In the genomic region with DNA sequence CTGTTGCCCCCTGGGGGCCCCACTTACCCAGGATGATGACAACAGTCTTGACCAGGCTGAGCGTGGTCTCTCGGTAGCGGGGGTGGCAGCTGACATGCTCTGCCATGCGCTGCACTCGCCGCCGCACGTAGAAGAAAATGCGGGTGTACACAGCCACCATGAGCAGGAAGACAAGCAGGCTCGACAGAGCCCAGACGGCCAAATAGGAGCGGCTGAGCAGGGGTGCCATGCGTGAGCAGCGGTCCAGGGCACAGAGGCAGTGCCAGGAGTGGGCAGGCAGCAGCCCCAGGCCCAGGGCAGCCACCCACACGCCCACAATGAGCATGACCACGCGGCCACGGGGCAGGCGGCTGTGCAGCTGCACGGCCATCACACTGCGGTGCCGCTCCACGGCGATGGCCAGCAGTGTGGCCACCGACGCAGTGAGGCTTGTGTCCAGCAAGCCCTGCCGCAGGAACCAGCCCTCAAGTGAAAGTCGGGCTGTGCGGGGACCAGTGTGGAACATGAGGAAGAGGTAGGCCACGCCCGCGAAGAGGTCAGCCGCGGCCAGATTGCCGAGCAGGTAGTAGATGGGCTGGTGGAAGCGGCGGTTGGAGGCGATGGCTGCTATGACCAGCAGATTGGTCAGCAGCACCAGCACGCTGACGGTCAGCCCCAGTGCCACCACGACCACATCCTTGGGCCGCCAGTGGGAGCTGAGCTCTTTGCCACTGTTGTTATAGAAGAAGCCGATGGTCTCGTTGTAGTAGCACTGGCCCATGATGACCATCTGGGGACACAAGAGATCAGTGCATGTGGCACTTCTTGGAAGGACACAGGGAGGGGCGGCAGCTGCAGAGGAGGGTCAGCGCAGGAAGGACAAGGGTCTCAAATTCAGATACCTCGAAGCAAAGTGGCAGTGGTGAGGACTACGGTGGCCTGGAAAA, we compare ENCODE assay signal across 9 cellular contexts. TPM values are rescaled to one million over a fixed set of nuclear protein-coding genes. Genes with fewer than 3 reads are reported as not detected.
DNase-seq lines count a peak whose midpoint lies in the region; ATAC-seq and TF ChIP-seq lines count a peak whose summit lies in the region.
"Had no signal": no experiment of that assay in that cellular context is flagged by ENCODE, and none has a peak within 500 bp of the region (broad histone marks: within the 10 kb centered on the region; RNA-seq: fewer than 3 reads in every experiment).

No MANE protein-coding gene starts in this region.

- no peak for ATAC-seq in activated naive CD8-positive, alpha-beta T cell treated with anti-CD3 and anti-CD28 coated beads, Interleukin-2, amount 10 ng/mL, durations not matched to agents 7 days and 5 days (ENCODE audit: low read depth)
- ATAC-seq in lower lobe of right lung (no peak), Right ventricle myocardium superior (ENCODE audit: poor library complexity) (no peak)

- H3K36me3 Mint-ChIP-seq in activated naive CD8-positive, alpha-beta T cell treated with anti-CD3 and anti-CD28 coated beads, Interleukin-2, amount 10 ng/mL, durations not matched to agents 7 days and 5 days, result peaks cover 21% of the 10 kb centered on the region

- POLR2A ChIA-PET in activated naive CD8-positive, alpha-beta T cell treated with anti-CD3 and anti-CD28 coated beads, Interleukin-2, amount 10 ng/mL, durations not matched to agents 7 days and 5 days (lab: Charles Lee), result interaction anchor here (0.6 to 3.6 kb wide), 20 partner anchors 8 to 122 kb away, joined by 3 to 25 read pairs (median 4); a partner anchor contains a TSS

- H3K27ac ChIP-seq in left ventricle myocardium inferior (replicated peaks) (no peak overlapping the region), right atrium auricular region (no peak overlapping the region), lower lobe of right lung (no peak overlapping the region)
- H3K27ac ChIP-seq: uterus had no signal

- TF ChIP-seq CTCF in left ventricle myocardium inferior (IDR thresholded peaks at IDR 0.05; ENCODE audit: borderline replicate concordance) (no peak), right atrium auricular region (IDR thresholded peaks at IDR 0.05) (no peak), lower lobe of right lung (IDR thresholded peaks at IDR 0.05) (no peak)

- H3K36me3 ChIP-seq in left ventricle myocardium inferior, result no peaks in the 10 kb centered on the region
- H3K36me3 ChIP-seq in right atrium auricular region, result no peaks in the 10 kb centered on the region
- H3K36me3 ChIP-seq in lower lobe of right lung, result peaks cover 6% of the 10 kb centered on the region
- H3K36me3 ChIP-seq: uterus had no signal

- H3K27ac Mint-ChIP-seq in activated naive CD8-positive, alpha-beta T cell treated with anti-CD3 and anti-CD28 coated beads, Interleukin-2, amount 10 ng/mL, durations not matched to agents 7 days and 5 days, result peak overlapping the region; percentile 96

- no peaks in the 10 kb centered on the region for H3K9me3 Mint-ChIP-seq in activated naive CD8-positive, alpha-beta T cell treated with anti-CD3 and anti-CD28 coated beads, Interleukin-2, amount 10 ng/mL, durations not matched to agents 7 days and 5 days

- peaks cover 34% of the 10 kb centered on the region for H3K27me3 ChIP-seq in left ventricle myocardium inferior (ENCODE audit: low read depth)
- H3K27me3 ChIP-seq in right atrium auricular region, result no peaks in the 10 kb centered on the region
- H3K27me3 ChIP-seq in lower lobe of right lung (ENCODE audit: low read depth), result no peaks in the 10 kb centered on the region

- H3K4me1 Mint-ChIP-seq in activated naive CD8-positive, alpha-beta T cell treated with anti-CD3 and anti-CD28 coated beads, Interleukin-2, amount 10 ng/mL, durations not matched to agents 7 days and 5 days, result peaks cover 24% of the 10 kb centered on the region

- H3K4me3 Mint-ChIP-seq in activated naive CD8-positive, alpha-beta T cell treated with anti-CD3 and anti-CD28 coated beads, Interleukin-2, amount 10 ng/mL, durations not matched to agents 7 days and 5 days, result peak overlapping the region; percentile 99

- intact Hi-C loops in left ventricle myocardium inferior (cut with micrococcal nuclease), result no loop called here
- intact Hi-C loops in lower lobe of right lung (cut with DNase I), result no loop called here
- intact Hi-C loops in Right ventricle myocardium superior (cut with DNase I), result no loop called here

- H3K4me1 ChIP-seq in left ventricle myocardium inferior (peaks cover 16% of the 10 kb centered on the region), right atrium auricular region (peaks cover 0 to 16% of the 10 kb centered on the region in 2 donors), lower lobe of right lung (peaks cover 14% of the 10 kb centered on the region)

- no peaks in the 10 kb centered on the region for H3K27me3 Mint-ChIP-seq in activated naive CD8-positive, alpha-beta T cell treated with anti-CD3 and anti-CD28 coated beads, Interleukin-2, amount 10 ng/mL, durations not matched to agents 7 days and 5 days

- H3K9me3 ChIP-seq in left ventricle myocardium inferior (replicated peaks), result no peaks in the 10 kb centered on the region
- no peaks in the 10 kb centered on the region for H3K9me3 ChIP-seq in right atrium auricular region
- H3K9me3 ChIP-seq in lower lobe of right lung, result no peaks in the 10 kb centered on the region
- H3K9me3 ChIP-seq: uterus had no signal

- DNase-seq in left ventricle myocardium inferior, result no peak
- no peak for DNase-seq in right atrium auricular region (ENCODE audit: low spot score)
- DNase-seq in activated naive CD8-positive, alpha-beta T cell treated with anti-CD3 and anti-CD28 coated beads, Interleukin-2, amount 10 ng/mL, durations not matched to agents 7 days and 5 days, result no peak
- DNase-seq in lower lobe of right lung, result peak; percentile 49
- no peak for DNase-seq in NCI-H1436 (lab: John Stamatoyannopoulos, UW)
- DNase-seq in NOMO-1 treated with dmso at 0.1 percent for 144 hours (lab: John Stamatoyannopoulos, UW; ENCODE audit: unreplicated experiment), result no peak
- DNase-seq in DMS 273 (lab: John Stamatoyannopoulos, UW; ENCODE audit: unreplicated experiment), result no peak
- DNase-seq in Right ventricle myocardium superior, result no peak
- DNase-seq: uterus had no signal

- peak overlapping the region; percentile 62 for H3K4me3 ChIP-seq in left ventricle myocardium inferior
- H3K4me3 ChIP-seq in right atrium auricular region, result no peak overlapping the region
- peak overlapping the region; percentile 64 for H3K4me3 ChIP-seq in lower lobe of right lung

RNA-seq across cellular contexts. Expression of a gene that starts 1.2 kb away (rescaled TPM):
- total RNA-seq in left ventricle myocardium inferior (0.88 TPM), right atrium auricular region (1 to 10 TPM in 1 of 2 donors, under 1 TPM in 1; 0.89 to 3.1 TPM), lower lobe of right lung (40.3 TPM), Right ventricle myocardium superior (1.7 TPM)
- 10 to 100 TPM; 73.6 to 73.8 TPM for total RNA-seq in activated naive CD8-positive, alpha-beta T cell treated with anti-CD3 and anti-CD28 coated beads, Interleukin-2, amount 10 ng/mL, durations not matched to agents 7 days and 5 days

RNA-seq across cellular contexts. Expression of a gene that starts 8.3 kb away (rescaled TPM):
- total RNA-seq in left ventricle myocardium inferior (not detected), right atrium auricular region (not detected), lower lobe of right lung (3.7 TPM), Right ventricle myocardium superior (not detected)
- total RNA-seq in activated naive CD8-positive, alpha-beta T cell treated with anti-CD3 and anti-CD28 coated beads, Interleukin-2, amount 10 ng/mL, durations not matched to agents 7 days and 5 days, result 10 to 100 TPM; 41.3 to 46.1 TPM

RNA-seq across cellular contexts. Expression of a gene that starts 16.7 kb away (rescaled TPM):
- total RNA-seq in left ventricle myocardium inferior, result 3.0 TPM
- 1 to 10 TPM; 2.3 to 4.9 TPM for total RNA-seq in right atrium auricular region
- 100 to 1,000 TPM; 128 to 135 TPM for total RNA-seq in activated naive CD8-positive, alpha-beta T cell treated with anti-CD3 and anti-CD28 coated beads, Interleukin-2, amount 10 ng/mL, durations not matched to agents 7 days and 5 days
- total RNA-seq in lower lobe of right lung, result 54.4 TPM
- 3.0 TPM for total RNA-seq in Right ventricle myocardium superior

RNA-seq across cellular contexts. Expression of a gene that starts 36.7 kb away (rescaled TPM):
- total RNA-seq in left ventricle myocardium inferior, result 16.5 TPM
- total RNA-seq in right atrium auricular region, result 10 to 100 TPM; 23.6 to 62.1 TPM
- total RNA-seq in activated naive CD8-positive, alpha-beta T cell treated with anti-CD3 and anti-CD28 coated beads, Interleukin-2, amount 10 ng/mL, durations not matched to agents 7 days and 5 days, result 100 to 1,000 TPM; 108 to 115 TPM
- 71.9 TPM for total RNA-seq in lower lobe of right lung
- total RNA-seq in Right ventricle myocardium superior, result 16.2 TPM

RNA-seq across cellular contexts. Expression of a gene that starts 41.9 kb away (rescaled TPM):
- 4.2 TPM for total RNA-seq in left ventricle myocardium inferior
- 1 to 10 TPM; 3.0 to 3.4 TPM for total RNA-seq in right atrium auricular region
- total RNA-seq in activated naive CD8-positive, alpha-beta T cell treated with anti-CD3 and anti-CD28 coated beads, Interleukin-2, amount 10 ng/mL, durations not matched to agents 7 days and 5 days, result 100 to 1,000 TPM; 123 to 126 TPM
- total RNA-seq in lower lobe of right lung, result 13.1 TPM
- 2.9 TPM for total RNA-seq in Right ventricle myocardium superior

Comparison
In these comparisons a context has a peak if more than half of its experiments do, and no peak if none do; other contexts are left out.
1. H3K4me3 ChIP-seq: peak in left ventricle myocardium inferior (single experiment) and lower lobe of right lung (single experiment); none in right atrium auricular region (0 of 2).